ENCODE assay signal across 10 cellular contexts in the genomic region with DNA sequence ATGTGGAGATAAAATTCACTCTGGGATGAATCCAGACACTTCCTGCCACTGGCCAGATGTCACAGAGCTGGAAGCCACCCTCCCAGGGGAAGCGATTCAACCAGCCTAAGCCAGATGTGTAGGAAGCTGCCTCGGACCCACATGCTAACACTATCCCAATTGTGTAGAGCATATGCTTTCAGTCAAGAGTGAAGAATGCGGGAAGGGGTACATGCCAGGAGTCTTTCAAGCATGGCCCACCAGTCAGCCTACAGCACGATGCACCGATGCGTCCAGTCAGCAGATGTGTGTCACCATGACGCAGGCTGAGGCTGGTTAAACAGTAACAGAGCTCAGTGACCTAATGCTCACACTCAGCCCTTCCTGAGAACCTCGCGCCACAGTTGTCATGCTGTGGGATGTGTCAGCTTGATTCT. TPM values are rescaled to one million over a fixed set of nuclear protein-coding genes. Genes with fewer than 3 reads are reported as not detected.
DNase-seq lines count a peak whose midpoint lies in the region; ATAC-seq lines count a peak whose summit lies in the region.
"Had no signal": no experiment of that assay in that cellular context is flagged by ENCODE, and none has a peak within 500 bp of the region (broad histone marks: within the 10 kb centered on the region; RNA-seq: fewer than 3 reads in every experiment).

No MANE protein-coding gene starts in this region.

- H3K4me3 ChIP-seq in GM23248 (no peak overlapping the region), right cardiac atrium (ENCODE audit: low read length) (no peak overlapping the region)
- H3K4me3 ChIP-seq: mucosa of descending colon had no signal

- no peaks in the 10 kb centered on the region for H3K36me3 ChIP-seq in GM23248 (ENCODE audit: low read depth)

- 1% methylated on average over 9 of the region's 9 CpGs for WGBS in GM23248 (ENCODE audit: low coverage in 1 of 2, low lambda C conversion rate in 2 of 2, missing lambda C conversion rate in 2 of 2), 2 experiments
- 39% methylated on average over 9 of the region's 9 CpGs for WGBS in right cardiac atrium

- ATAC-seq in right cardiac atrium = peak; percentile 37 to 92
- ATAC-seq: mucosa of descending colon had no signal

- no peak overlapping the region for H2AFZ ChIP-seq in GM23248

- DNase-seq in GM23248 (peak; percentile 99), amniotic epithelial cell (ENCODE audit: low read depth) (peak; percentile 78), right cardiac atrium (peak; percentile 34 to 55 (median 38)), stromal cell of bone marrow (ENCODE audit: low read depth) (peak; percentile 83), SHP77 treated with DMSO at 0.1 percent for 48 hours (lab: John Stamatoyannopoulos, UW) (no peak), NCI-H1694 (lab: John Stamatoyannopoulos, UW) (no peak), NCI-H2196 (lab: John Stamatoyannopoulos, UW; ENCODE audit: unreplicated experiment) (no peak)
- DNase-seq: activated effector memory CD4-positive, alpha-beta T cell treated with anti-CD3 and anti-CD28 coated beads, Interleukin-2, amount 50 U/mL, for 16 hours; mucosa of descending colon; stimulated activated CD4-positive, alpha-beta T cell treated with anti-CD3 and anti-CD28 coated beads, Interleukin-1b, Interleukin-23, amount 100 ng/mL, for 48 hours had no signal

- in situ Hi-C loops in GM23248 (cut with MboI) = no loop called here

- intact Hi-C loops in right cardiac atrium (cut with DNase I) = no loop called here

- H3K4me1 ChIP-seq in GM23248 (ENCODE audit: insufficient read depth) (peaks cover 23% of the 10 kb centered on the region), right cardiac atrium (ENCODE audit: control insufficient read depth, insufficient read depth, low read length) (no peaks in the 10 kb centered on the region)

- H3K27ac ChIP-seq in GM23248 (peak overlapping the region; percentile 49), right cardiac atrium (ENCODE audit: low read length) (no peak overlapping the region)

- no peaks in the 10 kb centered on the region for H3K9me2 ChIP-seq in GM23248 (ENCODE audit: insufficient read depth)

- H3K27me3 ChIP-seq in GM23248 (replicated peaks; ENCODE audit: insufficient read depth) (no peaks in the 10 kb centered on the region), right cardiac atrium (ENCODE audit: control insufficient read depth, insufficient read depth) (no peaks in the 10 kb centered on the region)

- H4K20me1 ChIP-seq in GM23248 (ENCODE audit: insufficient read depth) = no peaks in the 10 kb centered on the region

- H3F3A ChIP-seq in GM23248 (ENCODE audit: insufficient read depth) = peaks cover 19% of the 10 kb centered on the region; the same call in 1 of the 2 replicates

- H3K9me3 ChIP-seq in GM23248 (ENCODE audit: low read depth) (no peaks in the 10 kb centered on the region), right cardiac atrium (ENCODE audit: control insufficient read depth, low read length) (no peaks in the 10 kb centered on the region)
- H3K9me3 ChIP-seq: mucosa of descending colon had no signal

- no peak overlapping the region; the same call in 1 of the 2 replicates for H3K9ac ChIP-seq in GM23248

- H3K4me2 ChIP-seq in GM23248 (ENCODE audit: unreplicated experiment) = peak overlapping the region; percentile 33

- H3K79me2 ChIP-seq in GM23248 (ENCODE audit: insufficient read depth) = no peaks in the 10 kb centered on the region

RNA-seq across cellular contexts. Expression of gene BNC1, which starts 38.8 kb away (rescaled TPM):
- total RNA-seq in GM23248 (2014; rRNA removed; shearing (Covaris generic)) = 7.5 and 8.7 TPM in 2 replicates
- polyA plus RNA-seq in GM23248 (2016; fragmentation: Nextera tagmentation; extraction: Ambion mirVana) (4.1 and 4.3 TPM in 2 replicates), right cardiac atrium (0.34 TPM)
- total RNA-seq in right cardiac atrium = 1 to 10 TPM in 3 of 4 donors, under 1 TPM in 1; 0.79 to 2.3 (median 1.8) TPM

Comparison
In these comparisons a context has a peak if more than half of its experiments do, and no peak if none do; other contexts are left out.
1. DNase-seq: peak in GM23248 (single experiment), amniotic epithelial cell (single experiment), right cardiac atrium (3 of 3) and stromal cell of bone marrow (single experiment); none in SHP77 treated with DMSO at 0.1 percent for 48 hours (single experiment), NCI-H1694 (single experiment) and NCI-H2196 (single experiment).